Comparison of ENCODE assay signal across 15 cellular contexts in the genomic region with DNA sequence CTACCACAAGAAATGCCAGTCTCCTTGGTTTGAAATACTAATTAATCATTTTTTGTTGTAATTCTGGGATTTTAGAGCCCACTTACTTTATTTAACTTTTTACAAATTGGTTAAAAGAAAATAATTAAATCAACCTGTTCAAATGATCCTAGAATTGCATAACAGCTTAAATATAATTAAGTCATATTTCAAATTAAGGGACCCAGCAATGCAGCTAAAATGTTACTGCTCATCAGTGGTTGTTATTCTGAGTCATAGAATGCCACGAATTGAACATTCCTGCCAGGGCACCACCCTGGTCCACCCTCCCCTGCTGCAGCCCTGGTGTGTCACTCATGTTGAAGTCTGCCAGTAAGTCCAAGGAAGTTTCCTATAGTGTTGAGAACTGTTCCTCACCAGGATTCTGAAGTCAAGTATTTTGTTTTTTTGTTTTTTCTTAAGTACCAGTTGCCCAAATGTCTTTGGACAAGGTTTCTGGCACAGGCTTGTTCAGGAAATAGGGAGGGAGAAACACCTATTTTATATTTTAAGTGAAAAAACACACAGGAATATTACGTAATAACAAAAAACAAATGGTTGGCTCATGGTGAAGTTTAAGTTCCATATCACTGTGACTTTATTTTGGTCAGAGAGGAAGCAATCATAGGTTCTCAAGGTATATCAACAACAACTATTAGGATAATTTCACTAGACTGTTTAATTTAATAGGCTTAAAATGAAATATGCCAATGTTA. TPM values are rescaled to one million over a fixed set of nuclear protein-coding genes. Genes with fewer than 3 reads are reported as not detected.
A peak's percentile ranks its signal among the peaks of the same experiment; 100 is the strongest.
DNase-seq lines count a peak whose midpoint lies in the region; ATAC-seq, FAIRE-seq and TF ChIP-seq lines count a peak whose summit lies in the region.
"Had no signal": no experiment of that assay in that cellular context is flagged by ENCODE, and none has a peak within 500 bp of the region (broad histone marks: within the 10 kb centered on the region; RNA-seq: fewer than 3 reads in every experiment).

No MANE protein-coding gene starts in this region.

- DNase-seq in GM23248 (peak; percentile 84), NCI-H2227 treated with DMSO at 0.1 percent for 48 hours (lab: John Stamatoyannopoulos, UW) (peak; percentile 14), endothelial cell of umbilical vein (ENCODE audit: low read depth, low spot score) (peak; percentile 20), osteocyte (ENCODE audit: extremely low spot score, unreplicated experiment) (no peak), body of pancreas (no peak), NCI-H510A (lab: John Stamatoyannopoulos, UW) (no peak)
- DNase-seq: GOT3, Karpas-422, NCI-H446, nucleus accumbens, RPMI8226 had no signal

- H3K79me2 ChIP-seq in GM23248 (ENCODE audit: insufficient read depth), result no peaks in the 10 kb centered on the region
- no peaks in the 10 kb centered on the region for H3K79me2 ChIP-seq in endothelial cell of umbilical vein (ENCODE audit: control insufficient read depth, insufficient read depth, low read length)

- peak overlapping the region; percentile 20 for H2AFZ ChIP-seq in GM23248
- H2AFZ ChIP-seq in endothelial cell of umbilical vein (ENCODE audit: low read depth, low read length), result no peak overlapping the region

- no peak for ATAC-seq in HG02642 (IDR thresholded peaks at IDR 0.05; ENCODE audit: poor library complexity, unreplicated experiment)
- no peak for ATAC-seq in body of pancreas
- ATAC-seq in HG03159 (IDR thresholded peaks at IDR 0.05; ENCODE audit: unreplicated experiment), result no peak

- H3K27me3 Mint-ChIP-seq in osteocyte (ENCODE audit: unreplicated experiment), result no peaks in the 10 kb centered on the region

- no peak for FAIRE-seq in endothelial cell of umbilical vein (lab: Jason Lieb, UNC)

- dilution Hi-C loops in endothelial cell of umbilical vein (cut with MboI; ENCODE audit: extremely low pct_ligation_motif_present, low sequenced_read_pairs), result no loop called here

- intact Hi-C loops in endothelial cell of umbilical vein (cut with micrococcal nuclease), result no loop called here
- intact Hi-C loops in body of pancreas (cut with DNase I), result loop anchor here (10.0 kb wide), 1 partner anchor 131 kb away; no protein-coding TSS in a partner anchor

- peaks cover 20% of the 10 kb centered on the region for H3F3A ChIP-seq in GM23248 (ENCODE audit: insufficient read depth)

- H3K4me1 Mint-ChIP-seq in osteocyte (ENCODE audit: unreplicated experiment), result peaks cover 40% of the 10 kb centered on the region

- 5 to 8% methylated on average over 2 of the region's 2 CpGs for WGBS in GM23248 (ENCODE audit: low coverage in 1 of 2, low lambda C conversion rate in 2 of 2, missing lambda C conversion rate in 2 of 2), 2 experiments
- WGBS in body of pancreas, 2 donors, result 76 to 77% methylated on average over 2 of the region's 2 CpGs

- H4K20me1 ChIP-seq in GM23248 (ENCODE audit: insufficient read depth), result no peaks in the 10 kb centered on the region
- no peaks in the 10 kb centered on the region for H4K20me1 ChIP-seq in endothelial cell of umbilical vein (replicated peaks; ENCODE audit: control insufficient read depth, extremely low read depth, insufficient read depth, low read length)

- H3K9ac ChIP-seq in GM23248 (no peak overlapping the region), endothelial cell of umbilical vein (replicated peaks; ENCODE audit: extremely low read depth, insufficient read depth, low read length) (no peak overlapping the region)

- peak overlapping the region; percentile 44 for H3K4me2 ChIP-seq in GM23248 (ENCODE audit: unreplicated experiment)
- H3K4me2 ChIP-seq in endothelial cell of umbilical vein (ENCODE audit: insufficient read depth, low read length), result no peak overlapping the region

- peak overlapping the region; percentile 41 for H3K27ac ChIP-seq in GM23248
- H3K27ac ChIP-seq in endothelial cell of umbilical vein (ENCODE audit: insufficient read depth, low read depth, low read length), result no peak overlapping the region
- H3K27ac ChIP-seq in body of pancreas, result no peak overlapping the region
- H3K27ac ChIP-seq: VCaP had no signal

- no peaks in the 10 kb centered on the region for H3K9me3 Mint-ChIP-seq in osteocyte (ENCODE audit: unreplicated experiment)
- H3K9me3 Mint-ChIP-seq: stimulated activated naive CD8-positive, alpha-beta T cell treated with anti-CD3 and anti-CD28 coated beads, Interleukin-15, Interleukin-2, amounts not matched to agents 100 ng/mL and 50 ng/mL, for 24 hours had no signal

- POLR2A ChIA-PET in endothelial cell of umbilical vein (lab: Charles Lee), result no interaction called here

- H3K9me3 ChIP-seq in GM23248 (ENCODE audit: low read depth) (no peaks in the 10 kb centered on the region), endothelial cell of umbilical vein (replicated peaks; ENCODE audit: control insufficient read depth, insufficient read depth, low read length) (no peaks in the 10 kb centered on the region), body of pancreas (no peaks in the 10 kb centered on the region)

- H3K27ac Mint-ChIP-seq in osteocyte (ENCODE audit: unreplicated experiment), result peak overlapping the region; percentile 80
- H3K27ac Mint-ChIP-seq: stimulated activated naive CD8-positive, alpha-beta T cell treated with anti-CD3 and anti-CD28 coated beads, Interleukin-15, Interleukin-2, amounts not matched to agents 100 ng/mL and 50 ng/mL, for 24 hours had no signal

- H3K4me3 Mint-ChIP-seq in osteocyte (ENCODE audit: unreplicated experiment), result no peak overlapping the region
- H3K4me3 Mint-ChIP-seq: stimulated activated naive CD8-positive, alpha-beta T cell treated with anti-CD3 and anti-CD28 coated beads, Interleukin-15, Interleukin-2, amounts not matched to agents 100 ng/mL and 50 ng/mL, for 24 hours had no signal

- in situ Hi-C loops in GM23248 (cut with MboI), result loop anchor here (25.0 kb wide), 1 partner anchor 129 kb away; no protein-coding TSS in a partner anchor

- H3K36me3 Mint-ChIP-seq in osteocyte (ENCODE audit: unreplicated experiment), result no peaks in the 10 kb centered on the region

- H3K4me3 ChIP-seq in GM23248 (no peak overlapping the region), endothelial cell of umbilical vein (replicated peaks in 1 of 3; ENCODE audit: insufficient read depth in 1 of 3, low read depth in 1 of 3, low read length in 3 of 3) (no peak overlapping the region), body of pancreas (no peak overlapping the region)

- H3K4me1 ChIP-seq in GM23248 (ENCODE audit: insufficient read depth) (peaks cover 20% of the 10 kb centered on the region), endothelial cell of umbilical vein (ENCODE audit: control insufficient read depth, extremely low read depth, insufficient read depth, low read length) (peaks cover 9% of the 10 kb centered on the region), body of pancreas (peaks cover 15% of the 10 kb centered on the region)

- H3K9me2 ChIP-seq in GM23248 (ENCODE audit: insufficient read depth), result no peaks in the 10 kb centered on the region

- BruUV-seq in endothelial cell of umbilical vein (replicated peaks; lab: Mats Ljungman, UMichigan), result no TSS peak

- H3K27me3 ChIP-seq in GM23248 (replicated peaks; ENCODE audit: insufficient read depth) (no peaks in the 10 kb centered on the region), endothelial cell of umbilical vein (ENCODE audit: control insufficient read depth in 2 of 2, insufficient read depth in 2 of 2, low read length in 2 of 2) (no peaks in the 10 kb centered on the region), body of pancreas (no peaks in the 10 kb centered on the region)

- no peak for TF ChIP-seq POLR2A in endothelial cell of umbilical vein (IDR thresholded peaks at IDR 0.05; ENCODE audit: low read depth, low read length)
- no peak for TF ChIP-seq POLR2A in body of pancreas (IDR thresholded peaks at IDR 0.05)

- H3K9me1 ChIP-seq in endothelial cell of umbilical vein (replicated peaks; ENCODE audit: control insufficient read depth, extremely low read depth, insufficient read depth, low read length), result no peaks in the 10 kb centered on the region

- CTCF ChIA-PET in endothelial cell of umbilical vein (lab: Charles Lee), result interaction anchor here (1.0 kb wide), 1 partner anchor 90 kb away, joined by 4 read pairs; no protein-coding TSS in a partner anchor

- H3K36me3 ChIP-seq in GM23248 (ENCODE audit: low read depth) (no peaks in the 10 kb centered on the region), endothelial cell of umbilical vein (ENCODE audit: control insufficient read depth in 2 of 2, extremely low read depth in 1 of 2, insufficient read depth in 2 of 2, low read length in 2 of 2) (no peaks in the 10 kb centered on the region), body of pancreas (replicated peaks in 1 of 2; ENCODE audit: insufficient read depth in 1 of 2, low read depth in 2 of 2) (no peaks in the 10 kb centered on the region)

- no peak for TF ChIP-seq CTCF in endothelial cell of umbilical vein (IDR thresholded peaks at IDR 0.05; ENCODE audit: extremely low read depth in 1 of 2, insufficient read depth in 1 of 2, low read depth in 1 of 2, low read length in 2 of 2)
- TF ChIP-seq CTCF in osteocyte (IDR thresholded peaks at IDR 0.05), result no peak
- TF ChIP-seq CTCF in body of pancreas (IDR thresholded peaks at IDR 0.05), result no peak

RNA-seq across cellular contexts. Expression of gene ITGA1, which starts 4.3 kb away (rescaled TPM):
- total RNA-seq in GM23248 (2014; rRNA removed; shearing (Covaris generic)), result 18.4 and 18.6 TPM in 2 replicates
- polyA plus RNA-seq in GM23248 (2016; fragmentation: Nextera tagmentation; extraction: Ambion mirVana), result 8.1 and 8.9 TPM in 2 replicates
- total RNA-seq in endothelial cell of umbilical vein, result 1.9 and 3.3 TPM in 2 replicates
- polyA plus RNA-seq in endothelial cell of umbilical vein, result 0.65 and 1.2 TPM in 2 replicates
- polyA plus RNA-seq in endothelial cell of umbilical vein (2011; cell fraction: cytosol; rRNA removed), result 0.30 and 0.73 TPM in 2 replicates
- 1.6 and 2.7 TPM in 2 replicates for polyA plus RNA-seq in endothelial cell of umbilical vein (2011; cell fraction: nucleus; rRNA removed)
- polyA plus RNA-seq in endothelial cell of umbilical vein (2012), result 0.45 and 0.60 TPM in 2 replicates
- 2.5 and 5.4 TPM in 2 replicates for polyA minus RNA-seq in endothelial cell of umbilical vein
- 24.3 TPM for polyA minus RNA-seq in endothelial cell of umbilical vein (2011; cell fraction: cytosol; rRNA and poly(A)+ RNA removed)
- polyA minus RNA-seq in endothelial cell of umbilical vein (2011; cell fraction: nucleus; rRNA and poly(A)+ RNA removed), result 4.2 and 6.7 TPM in 2 replicates
- total RNA-seq in osteocyte, result 143 and 150 TPM in 2 replicates
- 10 to 100 TPM in 1 of 2 donors, 1 to 10 TPM in 1; 6.9 to 11.2 TPM for total RNA-seq in body of pancreas

RNA-seq across cellular contexts. Expression of gene PELO, which starts 4.3 kb away (rescaled TPM):
- 20.4 and 24.4 TPM in 2 replicates for total RNA-seq in GM23248 (2014; rRNA removed; shearing (Covaris generic))
- polyA plus RNA-seq in GM23248 (2016; fragmentation: Nextera tagmentation; extraction: Ambion mirVana), result 25.0 and 25.2 TPM in 2 replicates
- 10.2 and 13.2 TPM in 2 replicates for total RNA-seq in endothelial cell of umbilical vein
- polyA plus RNA-seq in endothelial cell of umbilical vein, result 7.8 and 8.6 TPM in 2 replicates
- polyA plus RNA-seq in endothelial cell of umbilical vein (2011; cell fraction: cytosol; rRNA removed), result 9.3 and 9.4 TPM in 2 replicates
- polyA plus RNA-seq in endothelial cell of umbilical vein (2011; cell fraction: nucleus; rRNA removed), result 6.1 and 6.8 TPM in 2 replicates
- polyA plus RNA-seq in endothelial cell of umbilical vein (2012), result 5.8 and 7.6 TPM in 2 replicates
- 12.4 and 14.8 TPM in 2 replicates for polyA minus RNA-seq in endothelial cell of umbilical vein
- polyA minus RNA-seq in endothelial cell of umbilical vein (2011; cell fraction: cytosol; rRNA and poly(A)+ RNA removed), result 15.5 TPM
- 9.8 and 10.5 TPM in 2 replicates for polyA minus RNA-seq in endothelial cell of umbilical vein (2011; cell fraction: nucleus; rRNA and poly(A)+ RNA removed)
- total RNA-seq in osteocyte, result 82.4 and 83.7 TPM in 2 replicates
- 1 to 10 TPM; 3.6 to 8.3 TPM for total RNA-seq in body of pancreas

Comparison
In these comparisons a context has a peak if more than half of its experiments do, and no peak if none do; other contexts are left out.
1. DNase-seq: peak in GM23248 (single experiment), NCI-H2227 treated with DMSO at 0.1 percent for 48 hours (single experiment) and endothelial cell of umbilical vein (single experiment); none in osteocyte (single experiment), body of pancreas (0 of 4) and NCI-H510A (single experiment).